8 cellular contexts compared by ENCODE assay signal in the genomic region with DNA sequence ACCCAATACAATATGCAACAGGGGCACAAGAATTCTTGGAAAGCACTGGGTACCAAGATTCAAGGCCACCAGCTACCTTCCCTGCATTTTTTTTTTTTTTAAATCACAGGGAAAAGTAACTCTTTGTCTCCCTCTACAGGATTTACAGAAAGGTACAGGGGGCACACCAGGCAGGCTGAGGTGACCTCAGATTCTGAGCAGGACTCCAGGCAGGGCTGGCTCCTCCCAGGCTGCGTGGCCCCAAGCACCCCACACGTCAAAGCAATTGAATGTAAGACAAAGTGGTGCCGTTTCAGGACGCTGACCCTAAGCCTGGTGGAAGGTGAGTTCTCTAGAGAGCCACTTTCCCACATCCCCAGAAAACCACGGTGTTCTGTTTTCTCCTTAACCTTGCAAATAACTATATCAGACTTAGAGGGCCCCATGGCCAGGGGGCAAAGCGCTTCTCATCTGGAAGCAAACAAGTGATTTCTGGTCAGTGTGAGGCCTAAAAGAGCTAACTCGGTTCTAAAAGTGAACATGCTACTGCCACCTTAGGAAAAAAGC.
DNase-seq lines count a peak whose midpoint lies in the region; ATAC-seq lines count a peak whose summit lies in the region.

No MANE protein-coding gene starts in this region.

- in situ Hi-C loops in HAP-1 (cut with MboI; ENCODE audit: low sequenced_read_pairs) = loop anchor here (10.0 kb wide), 1 partner anchor 813 kb away; no protein-coding TSS in a partner anchor

- no peaks in the 10 kb centered on the region for H3K9me3 ChIP-seq in HAP-1
- H3K9me3 ChIP-seq in right cardiac atrium (ENCODE audit: control insufficient read depth, low read length) = no peaks in the 10 kb centered on the region

- intact Hi-C loops in right cardiac atrium (cut with DNase I) = loop anchor here in 2 of 4 donors (10.0 kb wide), 1 partner anchor 813 kb away; no protein-coding TSS in a partner anchor
- intact Hi-C loops in sciatic nerve (cut with DNase I) = loop anchor here (10.0 kb wide), 1 partner anchor 813 kb away; no protein-coding TSS in a partner anchor

- no peak overlapping the region for H3K4me3 ChIP-seq in HAP-1
- H3K4me3 ChIP-seq in right cardiac atrium (ENCODE audit: low read length) = no peak overlapping the region

- DNase-seq in NCI-H2107 treated with DMSO at 0.1 percent for 48 hours (lab: John Stamatoyannopoulos, UW; ENCODE audit: unreplicated experiment) (peak; percentile 7), NCI-H2107 (lab: John Stamatoyannopoulos, UW) (no peak), HAP-1 (ENCODE audit: low spot score in 2 of 2) (peak; percentile 53 to 57), NCI-H2196 treated with DMSO at 0.1 percent for 48 hours (lab: John Stamatoyannopoulos, UW; ENCODE audit: unreplicated experiment) (peak; percentile 26), right cardiac atrium (no peak), sciatic nerve (ENCODE audit: low spot score) (no peak), mucosa of gallbladder (ENCODE audit: low spot score) (no peak)
- DNase-seq in activated naive CD4-positive, alpha-beta T cell treated with anti-CD3 and anti-CD28 coated beads, Interleukin-2, amount 50 U/mL, for 72 hours (ENCODE audit: low spot score in 2 of 2) = peak in 1 of 2 donors; percentile 35

- H3K36me3 Mint-ChIP-seq in activated naive CD4-positive, alpha-beta T cell treated with anti-CD3 and anti-CD28 coated beads, Interleukin-2, amount 50 U/mL, for 72 hours = no peaks in the 10 kb centered on the region

- peak; percentile 81 to 90 for ATAC-seq in activated naive CD4-positive, alpha-beta T cell treated with anti-CD3 and anti-CD28 coated beads, Interleukin-2, amount 50 U/mL, for 72 hours
- peak; percentile 44 to 57 for ATAC-seq in right cardiac atrium
- ATAC-seq in sciatic nerve = peak; percentile 67

- no peaks in the 10 kb centered on the region for H3K36me3 ChIP-seq in HAP-1 (replicated peaks)

- H3K27ac Mint-ChIP-seq in activated naive CD4-positive, alpha-beta T cell treated with anti-CD3 and anti-CD28 coated beads, Interleukin-2, amount 50 U/mL, for 72 hours = no peak overlapping the region

- 43% methylated on average over 7 of the region's 7 CpGs for WGBS in right cardiac atrium

- H3K4me1 ChIP-seq in HAP-1 (peaks cover 4% of the 10 kb centered on the region), right cardiac atrium (ENCODE audit: control insufficient read depth, insufficient read depth, low read length) (no peaks in the 10 kb centered on the region)

- H3K9me3 Mint-ChIP-seq in activated naive CD4-positive, alpha-beta T cell treated with anti-CD3 and anti-CD28 coated beads, Interleukin-2, amount 50 U/mL, for 72 hours = no peaks in the 10 kb centered on the region

- H3K27me3 ChIP-seq in HAP-1 (ENCODE audit: low read depth) (no peaks in the 10 kb centered on the region), right cardiac atrium (ENCODE audit: control insufficient read depth, insufficient read depth) (no peaks in the 10 kb centered on the region)

- peak overlapping the region; percentile 84 for H3K27ac ChIP-seq in right cardiac atrium (ENCODE audit: low read length)

Comparison
In these comparisons a context has a peak if more than half of its experiments do, and no peak if none do; other contexts are left out.
1. DNase-seq: peak in NCI-H2107 treated with DMSO at 0.1 percent for 48 hours (single experiment), HAP-1 (2 of 2) and NCI-H2196 treated with DMSO at 0.1 percent for 48 hours (single experiment); none in NCI-H2107 (single experiment), right cardiac atrium (0 of 3), sciatic nerve (single experiment) and mucosa of gallbladder (single experiment).
2. Peak in every context shown above with its lines, with median percentiles within 50 percentile points of each other: ATAC-seq.